In the genomic region with DNA sequence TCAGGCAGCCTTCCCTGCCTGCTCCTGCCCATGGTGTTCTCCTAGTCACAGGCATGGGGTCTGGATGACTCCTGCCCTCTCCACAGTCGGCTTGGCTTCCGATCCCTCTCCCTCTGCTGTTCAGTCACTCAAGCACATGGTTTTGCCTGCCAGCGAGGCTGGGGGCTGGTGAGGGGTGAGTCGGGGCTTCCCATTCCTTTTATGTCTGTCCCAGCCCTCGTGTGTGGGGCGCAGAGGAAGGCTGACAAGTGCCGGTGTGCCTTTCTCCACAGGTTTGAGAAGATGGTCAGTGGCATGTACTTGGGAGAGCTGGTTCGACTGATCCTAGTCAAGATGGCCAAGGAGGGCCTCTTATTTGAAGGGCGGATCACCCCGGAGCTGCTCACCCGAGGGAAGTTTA, we compare ENCODE assay signal across 23 cellular contexts. TPM values are rescaled to one million over a fixed set of nuclear protein-coding genes. Genes with fewer than 3 reads are reported as not detected.
A peak's percentile ranks its signal among the peaks of the same experiment; 100 is the strongest.
DNase-seq lines count a peak whose midpoint lies in the region; ATAC-seq and TF ChIP-seq lines count a peak whose summit lies in the region.
"Had no signal": no experiment of that assay in that cellular context is flagged by ENCODE, and none has a peak within 500 bp of the region (broad histone marks: within the 10 kb centered on the region; RNA-seq: fewer than 3 reads in every experiment).

No MANE protein-coding gene starts in this region.

- WGBS in prostate gland: 77% methylated on average over 11 of the region's 11 CpGs

- peak overlapping the region; percentile 82 to 92 for H3K27ac Mint-ChIP-seq in effector memory CD8-positive, alpha-beta T cell
- peak overlapping the region in 4 of 9 donors; percentile 19 to 77 (median 65) for H3K27ac Mint-ChIP-seq in naive thymus-derived CD4-positive, alpha-beta T cell
- H3K27ac Mint-ChIP-seq: activated CD4-positive, alpha-beta memory T cell treated with anti-CD3 and anti-CD28 coated beads for 36 hours; immature natural killer cell; stimulated activated naive CD8-positive, alpha-beta T cell treated with anti-CD3 and anti-CD28 coated beads, Interleukin-15, Interleukin-2, amounts not matched to agents 100 ng/mL and 50 ng/mL, for 24 hours had no signal

- no peak for ATAC-seq in Right ventricle myocardium inferior
- ATAC-seq in effector memory CD8-positive, alpha-beta T cell (replicated peaks): no peak
- ATAC-seq in naive thymus-derived CD4-positive, alpha-beta T cell: no peak
- no peak for ATAC-seq in GM18861 (IDR thresholded peaks at IDR 0.05; ENCODE audit: unreplicated experiment)
- ATAC-seq: activated naive CD4-positive, alpha-beta T cell treated with anti-CD3 and anti-CD28 coated beads, Interleukin-2, amount 50 U/mL, for 72 hours; T-helper 17 cell had no signal

- H3K4me3 ChIP-seq in left ventricle myocardium inferior (no peak overlapping the region), prostate gland (no peak overlapping the region), uterus (no peak overlapping the region)
- no peak overlapping the region for H3K4me3 ChIP-seq in naive thymus-derived CD4-positive, alpha-beta T cell (ENCODE audit: low read length)
- H3K4me3 ChIP-seq: lung, MG63, SJSA1 had no signal

- H3K36me3 Mint-ChIP-seq in effector memory CD8-positive, alpha-beta T cell (ENCODE audit: insufficient read depth): peaks cover 67% of the 10 kb centered on the region
- H3K36me3 Mint-ChIP-seq in naive thymus-derived CD4-positive, alpha-beta T cell: peaks cover 13 to 55% (median 21%) of the 10 kb centered on the region in 5 donors

- H3K27ac ChIP-seq in left ventricle myocardium inferior (replicated peaks): peak overlapping the region; percentile 76
- H3K27ac ChIP-seq in prostate gland: peak overlapping the region; percentile 71 to 77
- H3K27ac ChIP-seq in uterus: peak overlapping the region; percentile 64 to 68
- H3K27ac ChIP-seq in naive thymus-derived CD4-positive, alpha-beta T cell (ENCODE audit: low read depth, low read length): no peak overlapping the region
- H3K27ac ChIP-seq: SJSA1 had no signal

- no peaks in the 10 kb centered on the region for H3K9me3 ChIP-seq in left ventricle myocardium inferior (replicated peaks)
- H3K9me3 ChIP-seq in prostate gland: no peaks in the 10 kb centered on the region
- no peaks in the 10 kb centered on the region for H3K9me3 ChIP-seq in uterus
- no peaks in the 10 kb centered on the region for H3K9me3 ChIP-seq in naive thymus-derived CD4-positive, alpha-beta T cell (ENCODE audit: control insufficient read depth in 2 of 3, low read length in 3 of 3)
- H3K9me3 ChIP-seq: MG63, SJSA1 had no signal

- intact Hi-C loops in left ventricle myocardium inferior (cut with micrococcal nuclease): loop anchor here (10.0 kb wide), 1 partner anchor 52 kb away; no protein-coding TSS in a partner anchor
- intact Hi-C loops in Right ventricle myocardium inferior (cut with DNase I): loop anchor here (5.0 kb wide), 1 partner anchor 59 kb away; no protein-coding TSS in a partner anchor
- intact Hi-C loops in prostate gland (cut with DNase I): loop anchor here (5.0 kb wide), 2 partner anchors 44 to 59 kb away; no protein-coding TSS in a partner anchor
- intact Hi-C loops in uterus (cut with DNase I; ENCODE audit: low total_unique reads): no loop called here
- intact Hi-C loops in naive thymus-derived CD4-positive, alpha-beta T cell (cut with micrococcal nuclease): no loop called here

- CTCF ChIA-PET in naive thymus-derived CD4-positive, alpha-beta T cell (lab: Charles Lee): no interaction called here

- POLR2A ChIA-PET in naive thymus-derived CD4-positive, alpha-beta T cell (lab: Charles Lee): no interaction called here

- TF ChIP-seq CTCF in left ventricle myocardium inferior (IDR thresholded peaks at IDR 0.05; ENCODE audit: borderline replicate concordance) (no peak), prostate gland (IDR thresholded peaks at IDR 0.05) (no peak), uterus (IDR thresholded peaks at IDR 0.05) (no peak)

- H3K36me3 ChIP-seq in left ventricle myocardium inferior: peaks cover 68% of the 10 kb centered on the region
- H3K36me3 ChIP-seq in prostate gland: peaks cover 0 to 5% of the 10 kb centered on the region in 2 donors
- no peaks in the 10 kb centered on the region for H3K36me3 ChIP-seq in uterus
- peaks cover 7 to 78% (median 10%) of the 10 kb centered on the region in 3 experiments for H3K36me3 ChIP-seq in naive thymus-derived CD4-positive, alpha-beta T cell (ENCODE audit: control insufficient read depth in 2 of 3, insufficient read depth in 3 of 3, low read length in 3 of 3)

- H3K27me3 ChIP-seq in left ventricle myocardium inferior (ENCODE audit: low read depth): no peaks in the 10 kb centered on the region
- no peaks in the 10 kb centered on the region for H3K27me3 ChIP-seq in prostate gland (replicated peaks; ENCODE audit: insufficient read depth)
- no peaks in the 10 kb centered on the region for H3K27me3 ChIP-seq in uterus
- no peaks in the 10 kb centered on the region for H3K27me3 ChIP-seq in naive thymus-derived CD4-positive, alpha-beta T cell (ENCODE audit: control insufficient read depth in 2 of 2, insufficient read depth in 2 of 2, low read length in 2 of 2)
- H3K27me3 ChIP-seq: MG63, SJSA1 had no signal

- peaks cover 45% of the 10 kb centered on the region for H3K4me1 ChIP-seq in left ventricle myocardium inferior
- peaks cover 22% of the 10 kb centered on the region for H3K4me1 ChIP-seq in prostate gland (replicated peaks)
- peaks cover 0 to 12% of the 10 kb centered on the region in 2 donors for H3K4me1 ChIP-seq in uterus
- H3K4me1 ChIP-seq in naive thymus-derived CD4-positive, alpha-beta T cell (ENCODE audit: control insufficient read depth in 2 of 2, insufficient read depth in 2 of 2, low read length in 2 of 2): no peaks in the 10 kb centered on the region

- H3K9me3 Mint-ChIP-seq in effector memory CD8-positive, alpha-beta T cell: no peaks in the 10 kb centered on the region
- H3K9me3 Mint-ChIP-seq in naive thymus-derived CD4-positive, alpha-beta T cell: no peaks in the 10 kb centered on the region
- H3K9me3 Mint-ChIP-seq: activated CD4-positive, alpha-beta memory T cell treated with anti-CD3 and anti-CD28 coated beads for 36 hours; activated naive CD4-positive, alpha-beta T cell treated with anti-CD3 and anti-CD28 coated beads, Interleukin-2, amount 50 U/mL, for 72 hours; dendritic cell treated with granulocyte-macrophage colony-stimulating factor and Interleukin-4, amounts not matched to agents 40 ng/mL and 50 ng/mL, for 4 days; immature natural killer cell; naive B cell; stimulated activated naive CD8-positive, alpha-beta T cell treated with anti-CD3 and anti-CD28 coated beads, Interleukin-15, Interleukin-2, amounts not matched to agents 100 ng/mL and 50 ng/mL, for 24 hours had no signal

- H3K27me3 Mint-ChIP-seq in effector memory CD8-positive, alpha-beta T cell: no peaks in the 10 kb centered on the region
- no peaks in the 10 kb centered on the region for H3K27me3 Mint-ChIP-seq in naive thymus-derived CD4-positive, alpha-beta T cell
- H3K27me3 Mint-ChIP-seq: activated CD4-positive, alpha-beta memory T cell treated with anti-CD3 and anti-CD28 coated beads for 36 hours; dendritic cell treated with granulocyte-macrophage colony-stimulating factor and Interleukin-4, amounts not matched to agents 40 ng/mL and 50 ng/mL, for 4 days; naive B cell; stimulated activated naive CD8-positive, alpha-beta T cell treated with anti-CD3 and anti-CD28 coated beads, Interleukin-15, Interleukin-2, amounts not matched to agents 100 ng/mL and 50 ng/mL, for 24 hours; T-helper 17 cell had no signal

- TF ChIP-seq POLR2A in prostate gland (IDR thresholded peaks at IDR 0.05) (no peak), uterus (IDR thresholded peaks at IDR 0.05) (no peak)

- peaks cover 0 to 8% of the 10 kb centered on the region in 2 donors for H3K4me1 Mint-ChIP-seq in effector memory CD8-positive, alpha-beta T cell (ENCODE audit: low read depth in 2 of 2)
- H3K4me1 Mint-ChIP-seq in naive thymus-derived CD4-positive, alpha-beta T cell: peaks cover 12 to 29% (median 24%) of the 10 kb centered on the region in 7 donors

- no peak for DNase-seq in left ventricle myocardium inferior
- no peak for DNase-seq in Right ventricle myocardium inferior (ENCODE audit: missing footprints)
- DNase-seq in effector memory CD8-positive, alpha-beta T cell: no peak
- DNase-seq in prostate gland (ENCODE audit: low spot score): no peak
- no peak for DNase-seq in uterus
- DNase-seq in naive thymus-derived CD4-positive, alpha-beta T cell: no peak
- DNase-seq in NCI-H1105 (lab: John Stamatoyannopoulos, UW): no peak
- DNase-seq: activated CD4-positive, alpha-beta memory T cell treated with anti-CD3 and anti-CD28 coated beads for 36 hours; activated T-cell treated with anti-CD3 and anti-CD28 coated beads, Interleukin-2, amount 50 U/mL, for 48 hours; DMS53; immature natural killer cell; MG63; naive B cell; NCI-H2227 treated with DMSO at 0.1 percent for 48 hours; NCI-H82; T-helper 17 cell had no signal

- no peak overlapping the region for H3K4me3 Mint-ChIP-seq in effector memory CD8-positive, alpha-beta T cell
- no peak overlapping the region for H3K4me3 Mint-ChIP-seq in naive thymus-derived CD4-positive, alpha-beta T cell
- H3K4me3 Mint-ChIP-seq: activated CD4-positive, alpha-beta memory T cell treated with anti-CD3 and anti-CD28 coated beads for 36 hours; dendritic cell treated with granulocyte-macrophage colony-stimulating factor and Interleukin-4, amounts not matched to agents 40 ng/mL and 50 ng/mL, for 4 days; immature natural killer cell; naive B cell; stimulated activated naive CD8-positive, alpha-beta T cell treated with anti-CD3 and anti-CD28 coated beads, Interleukin-15, Interleukin-2, amounts not matched to agents 100 ng/mL and 50 ng/mL, for 24 hours; T-helper 17 cell had no signal

RNA-seq across cellular contexts. Expression of gene TACR2, which starts 40.1 kb away (rescaled TPM):
- not detected for total RNA-seq in left ventricle myocardium inferior
- total RNA-seq in Right ventricle myocardium inferior: 0.19 TPM
- 1 to 10 TPM in 1 of 2 donors, under 1 TPM in 1; 0.77 to 2.4 TPM for total RNA-seq in prostate gland
- total RNA-seq in uterus: 10 to 100 TPM in 2 of 4 donors, 1 to 10 TPM in 1, under 1 TPM in 1; 0.28 to 35.0 (median 13.8) TPM
- under 1 TPM in 1 of 5 experiments, not detected in 4; 0.44 TPM for total RNA-seq in naive thymus-derived CD4-positive, alpha-beta T cell
- under 1 TPM in 1 of 2 donors, not detected in 1; 0.47 TPM for polyA plus RNA-seq in naive thymus-derived CD4-positive, alpha-beta T cell
- total RNA-seq: activated CD4-positive, alpha-beta memory T cell treated with anti-CD3 and anti-CD28 coated beads for 36 hours; osteocyte; SJSA1; T-helper 17 cell had no signal

Comparison
In these comparisons a context has a peak if more than half of its experiments do, and no peak if none do; other contexts are left out.
1. intact Hi-C loops: an anchor here in left ventricle myocardium inferior (10.0 kb wide), Right ventricle myocardium inferior (5.0 kb wide) and prostate gland (5.0 kb wide); none called in uterus and naive thymus-derived CD4-positive, alpha-beta T cell.